In genomic region chr19:1491114-1491848, GRCh38 we compare ENCODE assay signal across 8 cellular contexts. TPM values are rescaled to one million over a fixed set of nuclear protein-coding genes. Genes with fewer than 3 reads are reported as not detected.
DNase-seq lines count a peak whose midpoint lies in the region; ATAC-seq and TF ChIP-seq lines count a peak whose summit lies in the region.

TSS of gene REEP6 (plus strand) at chr19:1491181. CDS start at chr19:1491270, 89 bp downstream.

- H3K4me1 ChIP-seq in HEK293 (ENCODE audit: control insufficient read depth, insufficient read depth, low read length): peaks cover 5% of the 10 kb centered on the region

- peak within 1 kb of the TSS; percentile 69 for H3K27ac Mint-ChIP-seq in activated CD4-positive, alpha-beta memory T cell treated with anti-CD3 and anti-CD28 coated beads, Interleukin-2, amount 10 ng/mL, durations not matched to agents 7 days and 5 days
- H3K27ac Mint-ChIP-seq in stimulated activated memory B cell treated with anti-CD40 and anti-IgM and Interleukin-4, amounts not matched to agents 10 μg/mL and 1 μg/mL and 100 μg/mL, for 72 hours: peak within 1 kb of the TSS; percentile 22

- CTCF ChIA-PET in HEK293 (lab: Yijun Ruan, JAX): interaction anchor here (1.2 to 1.4 kb wide), 2 partner anchors 11 to 23 kb away, joined by 3 to 11 read pairs; no protein-coding TSS in a partner anchor
- CTCF ChIA-PET in activated CD4-positive, alpha-beta memory T cell treated with anti-CD3 and anti-CD28 coated beads, Interleukin-2, amount 10 ng/mL, durations not matched to agents 7 days and 5 days (lab: Charles Lee): interaction anchor here (0.6 to 1.0 kb wide), 9 partner anchors 11 to 297 kb away, joined by 3 to 5 read pairs (median 3); no protein-coding TSS in a partner anchor

- POLR2A ChIA-PET in HEK293 (lab: Yijun Ruan, JAX): interaction anchor here (0.6 to 1.5 kb wide), 11 partner anchors 10 to 344 kb away, joined by 3 to 7 read pairs (median 4); no protein-coding TSS in a partner anchor
- POLR2A ChIA-PET in activated CD4-positive, alpha-beta memory T cell treated with anti-CD3 and anti-CD28 coated beads, Interleukin-2, amount 10 ng/mL, durations not matched to agents 7 days and 5 days (lab: Charles Lee): interaction anchor here (0.9 to 1.7 kb wide), 3 partner anchors 18 to 114 kb away, joined by 3 to 4 read pairs (median 3); partner anchors contain the start of gene UQCR11

- no peaks in the 10 kb centered on the region for H3K9me3 ChIP-seq in HEK293 (ENCODE audit: control insufficient read depth, insufficient read depth, low read depth, low read length)

- peak within 1 kb of the TSS; percentile 82 for H3K4me3 Mint-ChIP-seq in activated CD4-positive, alpha-beta memory T cell treated with anti-CD3 and anti-CD28 coated beads, Interleukin-2, amount 10 ng/mL, durations not matched to agents 7 days and 5 days
- peak within 1 kb of the TSS; percentile 79 for H3K4me3 Mint-ChIP-seq in stimulated activated memory B cell treated with anti-CD40 and anti-IgM and Interleukin-4, amounts not matched to agents 10 μg/mL and 1 μg/mL and 100 μg/mL, for 72 hours

- H3K4me1 Mint-ChIP-seq in activated CD4-positive, alpha-beta memory T cell treated with anti-CD3 and anti-CD28 coated beads, Interleukin-2, amount 10 ng/mL, durations not matched to agents 7 days and 5 days: peaks cover 15% of the 10 kb centered on the region
- H3K4me1 Mint-ChIP-seq in stimulated activated memory B cell treated with anti-CD40 and anti-IgM and Interleukin-4, amounts not matched to agents 10 μg/mL and 1 μg/mL and 100 μg/mL, for 72 hours: peaks cover 14% of the 10 kb centered on the region

- peak within 1 kb of the TSS; percentile 34; the same call in 1 of the 2 replicates for H3K27ac ChIP-seq in HEK293 (ENCODE audit: extremely low read depth, low read depth, low read length)

- no peaks in the 10 kb centered on the region for H3K36me3 ChIP-seq in HEK293 (ENCODE audit: control insufficient read depth in 2 of 2, insufficient read depth in 1 of 2, low read length in 2 of 2)

- peaks cover 11% of the 10 kb centered on the region for H3K27me3 Mint-ChIP-seq in activated CD4-positive, alpha-beta memory T cell treated with anti-CD3 and anti-CD28 coated beads, Interleukin-2, amount 10 ng/mL, durations not matched to agents 7 days and 5 days
- H3K27me3 Mint-ChIP-seq in stimulated activated memory B cell treated with anti-CD40 and anti-IgM and Interleukin-4, amounts not matched to agents 10 μg/mL and 1 μg/mL and 100 μg/mL, for 72 hours: peaks cover 41% of the 10 kb centered on the region

- no peaks in the 10 kb centered on the region for H3K36me3 Mint-ChIP-seq in activated CD4-positive, alpha-beta memory T cell treated with anti-CD3 and anti-CD28 coated beads, Interleukin-2, amount 10 ng/mL, durations not matched to agents 7 days and 5 days (ENCODE audit: low read depth)
- no peaks in the 10 kb centered on the region for H3K36me3 Mint-ChIP-seq in stimulated activated memory B cell treated with anti-CD40 and anti-IgM and Interleukin-4, amounts not matched to agents 10 μg/mL and 1 μg/mL and 100 μg/mL, for 72 hours

- no peak for ATAC-seq in stimulated activated memory B cell treated with anti-CD40 and anti-IgM and Interleukin-4, amounts not matched to agents 10 μg/mL and 1 μg/mL and 100 μg/mL, for 72 hours
- no peak for ATAC-seq in esophagus mucosa
- ATAC-seq in GM19351 (IDR thresholded peaks at IDR 0.05; ENCODE audit: unreplicated experiment): no peak

- no peaks in the 10 kb centered on the region for H3K9me3 Mint-ChIP-seq in activated CD4-positive, alpha-beta memory T cell treated with anti-CD3 and anti-CD28 coated beads, Interleukin-2, amount 10 ng/mL, durations not matched to agents 7 days and 5 days
- H3K9me3 Mint-ChIP-seq in stimulated activated memory B cell treated with anti-CD40 and anti-IgM and Interleukin-4, amounts not matched to agents 10 μg/mL and 1 μg/mL and 100 μg/mL, for 72 hours: no peaks in the 10 kb centered on the region

- no peak for DNase-seq in activated CD4-positive, alpha-beta memory T cell treated with anti-CD3 and anti-CD28 coated beads, Interleukin-2, amount 10 ng/mL, durations not matched to agents 7 days and 5 days
- DNase-seq in SW480 (ENCODE audit: low spot score): no peak
- DNase-seq in foreskin melanocyte: no peak

- no peak for TF ChIP-seq CTCF in HEK293 (tag by site-specific recombination; IDR thresholded peaks at IDR 0.05)

- H3K4me3 ChIP-seq in HEK293 (ENCODE audit: low read depth, low read length) (peak within 1 kb of the TSS; percentile 46), iPS-11a (ENCODE audit: low read depth, low read length) (peak within 1 kb of the TSS; percentile 59)

TF ChIP-seq in HEK293, 187 proteins besides CTCF, POLR2A, EP300 and RAD21 (continues in another document):
- TF ChIP-seq ZBTB26 (tag by site-specific recombination; optimal IDR thresholded peaks at IDR 0.05) (peak; percentile 76), ZNF561 (tag by site-specific recombination; IDR thresholded peaks at IDR 0.05; ENCODE audit: borderline replicate concordance) (0 out of 2 replicates have a peak, but pooled peaks have one; percentile 70), ZFHX2 (tag by site-specific recombination; conservative IDR thresholded peaks at IDR 0.05) (peak; percentile 55), ZNF658 (tag by site-specific recombination; IDR thresholded peaks at IDR 0.05) (no peak), ZNF473 (tag by site-specific recombination; IDR thresholded peaks at IDR 0.05) (no peak), MEIS1 (CRISPR knock-in tag; IDR thresholded peaks at IDR 0.05; ENCODE audit: borderline replicate concordance) (no peak), ZNF629 (tag by site-specific recombination; IDR thresholded peaks at IDR 0.05) (no peak), ZNF501 (tag by site-specific recombination; IDR thresholded peaks at IDR 0.05) (no peak), MZF1 (tag by site-specific recombination; IDR thresholded peaks at IDR 0.05; ENCODE audit: borderline replicate concordance) (no peak), ZNF23 (tag by site-specific recombination; IDR thresholded peaks at IDR 0.05; ENCODE audit: borderline replicate concordance) (no peak), TSHZ1 (tag by site-specific recombination; IDR thresholded peaks at IDR 0.05; ENCODE audit: borderline replicate concordance) (no peak), ZNF785 (tag by site-specific recombination; IDR thresholded peaks at IDR 0.05) (0 out of 2 replicates have a peak, but pooled peaks have one; percentile 17), ZNF302 (tag by site-specific recombination; IDR thresholded peaks at IDR 0.05; ENCODE audit: low read depth) (no peak), ZNF274 (IDR thresholded peaks at IDR 0.05; ENCODE audit: low read length) (no peak), ZNF274 (tag by site-specific recombination; IDR thresholded peaks at IDR 0.05; ENCODE audit: borderline replicate concordance) (no peak), ZFP37 (tag by site-specific recombination; IDR thresholded peaks at IDR 0.05) (no peak), TRIM28 (IDR thresholded peaks at IDR 0.05; ENCODE audit: borderline replicate concordance, low read length) (no peak), ZNF433 (tag by site-specific recombination; IDR thresholded peaks at IDR 0.05; ENCODE audit: low read depth) (no peak), ZSCAN18 (tag by site-specific recombination; IDR thresholded peaks at IDR 0.05) (no peak)

RNA-seq across cellular contexts. Expression of gene REEP6, which starts in this region (rescaled TPM):
- 1 to 10 TPM; 1.1 to 1.6 TPM for total RNA-seq in activated CD4-positive, alpha-beta memory T cell treated with anti-CD3 and anti-CD28 coated beads, Interleukin-2, amount 10 ng/mL, durations not matched to agents 7 days and 5 days
- total RNA-seq in esophagus mucosa: 8.5 TPM
